Comparison of ENCODE assay signal across 24 cellular contexts in the genomic region with DNA sequence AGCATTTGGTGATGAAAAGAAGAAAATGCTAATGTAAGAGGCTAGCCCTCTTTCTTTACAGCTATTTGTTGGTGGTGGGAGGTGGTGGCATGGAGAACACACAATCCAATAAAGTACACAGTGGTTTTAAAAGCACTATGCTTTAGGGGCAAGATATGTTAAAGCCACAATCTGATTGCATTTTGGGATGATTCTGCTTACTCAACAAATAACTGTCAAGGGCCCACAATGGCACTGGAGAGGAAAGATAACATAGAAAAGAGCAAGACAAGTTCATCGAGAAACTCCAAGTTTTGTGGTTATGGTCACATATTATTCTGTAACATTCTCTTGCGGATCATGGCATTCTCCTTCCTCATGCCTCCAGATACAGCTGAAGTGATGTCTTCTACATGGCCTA. TPM values are rescaled to one million over a fixed set of nuclear protein-coding genes. Genes with fewer than 3 reads are reported as not detected.
"Had no signal": no experiment of that assay in that cellular context is flagged by ENCODE, and none has a peak within 500 bp of the region (broad histone marks: within the 10 kb centered on the region; RNA-seq: fewer than 3 reads in every experiment).

No MANE protein-coding gene starts in this region.

- H3K4me3 ChIP-seq: MG63, PC-9, Peyer's patch, SJCRH30 had no signal

- DNase-seq: Karpas-422, KG1, MG63, NCI-H1092, NCI-H1105 treated with DMSO at 0.1 percent for 48 hours, NCI-H1417 treated with DMSO at 0.1 percent for 48 hours, NCI-H187, NCI-H2029, NCI-H2081 treated with DMSO at 0.1 percent for 48 hours, NCI-H2171, NCI-H226, NCI-H446, NCI-H510A, NCI-H524 treated with DMSO at 0.1 percent for 48 hours, NCI-H69, NCI-H774, PC-9, Peyer's patch, SHP77 treated with DMSO at 0.1 percent for 48 hours, SJCRH30 had no signal

- H3K27me3 ChIP-seq: Peyer's patch, SJCRH30 had no signal

- H3K9me3 ChIP-seq: MG63, Peyer's patch, SJCRH30 had no signal

- ATAC-seq: Right ventricle myocardium inferior, SK-N-SH treated with all-trans-retinoic acid at 6 μM for 48 hours had no signal

- H3K4me1 ChIP-seq: Peyer's patch, SJCRH30 had no signal

- H2AFZ ChIP-seq: PC-9 had no signal

- H3K36me3 ChIP-seq: MG63, Peyer's patch, SJCRH30 had no signal

- H3K4me2 ChIP-seq: PC-9 had no signal

- H3K27ac ChIP-seq: PC-9, Peyer's patch, SJCRH30 had no signal

RNA-seq across cellular contexts. Expression of a gene that starts 38.8 kb away (rescaled TPM):
- total RNA-seq: HT1080, PC-9, Peyer's patch, Right ventricle myocardium inferior, RPMI7951, SJCRH30 had no signal
